ENCODE assay signal across 11 cellular contexts in the genomic region with DNA sequence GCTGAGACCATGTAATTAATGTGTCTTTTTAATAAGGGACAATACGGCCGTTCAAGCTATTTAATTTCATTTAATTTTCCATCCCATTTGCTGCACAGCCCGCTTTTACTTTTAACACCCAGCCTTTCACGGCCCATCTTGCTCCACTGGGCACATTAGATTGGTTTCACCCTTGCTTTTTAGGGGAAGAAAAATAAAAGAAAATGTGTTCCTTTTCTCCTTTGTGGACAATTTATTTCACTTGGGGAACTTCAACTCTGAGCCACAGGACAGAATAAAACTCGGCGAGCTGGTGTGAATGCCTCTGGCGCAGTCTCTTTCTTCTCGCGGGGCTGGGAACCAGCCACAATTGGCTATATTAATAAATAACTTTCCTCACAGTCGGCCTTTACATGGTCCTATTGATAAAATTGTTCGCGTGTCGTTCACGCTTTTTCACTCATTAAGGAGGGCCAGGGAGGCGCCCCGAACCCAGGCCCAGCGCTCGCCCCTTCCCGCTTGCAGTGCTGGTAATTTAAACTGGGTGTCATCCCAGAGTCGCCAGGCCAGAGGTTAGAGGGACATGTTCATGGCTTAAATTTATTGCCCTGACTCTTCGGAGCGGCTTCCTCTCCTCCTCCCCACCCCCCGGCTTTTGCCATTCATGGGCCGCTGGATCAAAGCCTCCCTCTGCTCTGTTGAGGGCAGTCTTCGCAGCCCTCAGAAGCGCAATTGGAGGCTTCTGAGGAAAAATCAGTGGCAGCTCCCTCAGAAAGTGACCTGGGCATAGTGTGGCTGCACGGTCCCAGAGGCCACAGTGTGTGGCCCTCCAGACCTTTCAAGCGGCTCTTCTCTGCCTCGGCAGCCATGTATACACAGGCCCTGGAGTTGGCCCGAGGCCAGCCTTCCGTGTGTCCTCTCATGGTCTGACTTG. TPM values are rescaled to one million over a fixed set of nuclear protein-coding genes. Genes with fewer than 3 reads are reported as not detected.
DNase-seq lines count a peak whose midpoint lies in the region; ATAC-seq and TF ChIP-seq lines count a peak whose summit lies in the region.
"Had no signal": no experiment of that assay in that cellular context is flagged by ENCODE, and none has a peak within 500 bp of the region (broad histone marks: within the 10 kb centered on the region; RNA-seq: fewer than 3 reads in every experiment).

No MANE protein-coding gene starts in this region.

- peak overlapping the region; percentile 70 to 73 (median 71) for H3K4me3 Mint-ChIP-seq in CD4-positive, CD25-positive, alpha-beta regulatory T cell
- peak overlapping the region; percentile 47 for H3K4me3 Mint-ChIP-seq in neural crest cell

- CTCF ChIA-PET in HEK293 (lab: Yijun Ruan, JAX) = interaction anchor here (0.7 to 1.5 kb wide), 3 partner anchors 16 to 72 kb away, joined by 3 to 4 read pairs (median 4); no protein-coding TSS in a partner anchor

- intact Hi-C loops in colonic mucosa (cut with DNase I) = no loop called here

- H3K27ac Mint-ChIP-seq in CD4-positive, CD25-positive, alpha-beta regulatory T cell = no peak overlapping the region
- no peak overlapping the region for H3K27ac Mint-ChIP-seq in neural crest cell (ENCODE audit: unreplicated experiment)
- H3K27ac Mint-ChIP-seq: activated naive CD4-positive, alpha-beta T cell treated with anti-CD3 and anti-CD28 coated beads, Interleukin-2, amount 50 U/mL, for 72 hours had no signal

- H3K27ac ChIP-seq in CD4-positive, CD25-positive, alpha-beta regulatory T cell (ENCODE audit: insufficient read depth, low read length, poor library complexity, severe bottlenecking) = no peak overlapping the region
- H3K27ac ChIP-seq in HEK293 (ENCODE audit: extremely low read depth, low read depth, low read length) = no peak overlapping the region
- no peak overlapping the region for H3K27ac ChIP-seq in colonic mucosa
- no peak overlapping the region for H3K27ac ChIP-seq in SJCRH30

- H3K4me1 ChIP-seq in CD4-positive, CD25-positive, alpha-beta regulatory T cell (ENCODE audit: control insufficient read depth, insufficient read depth, low read length, poor library complexity, severe bottlenecking) = peaks cover 32% of the 10 kb centered on the region
- H3K4me1 ChIP-seq in HEK293 (ENCODE audit: control insufficient read depth, insufficient read depth, low read length) (no peaks in the 10 kb centered on the region), colonic mucosa (peaks cover 21% of the 10 kb centered on the region), SJCRH30 (no peaks in the 10 kb centered on the region)

- DNase-seq in CD4-positive, CD25-positive, alpha-beta regulatory T cell = no peak
- DNase-seq in colonic mucosa (no peak), neural crest cell (ENCODE audit: low read depth, low spot score) (no peak), iPS-NIHi7 (ENCODE audit: extremely low spot score) (no peak), kidney tubule cell (ENCODE audit: low spot score) (no peak), SJCRH30 (no peak), cerebellar nuclear complex (lab: John Stamatoyannopoulos, UW) (no peak)
- DNase-seq: NCI-H2171 had no signal

- POLR2A ChIA-PET in HEK293 (lab: Yijun Ruan, JAX) = interaction anchor here (1.0 to 1.6 kb wide), 5 partner anchors 9 to 90 kb away, joined by 4 to 11 read pairs (median 4); partner anchors contain the start of gene CCNC

- no peak for ATAC-seq in CD4-positive, CD25-positive, alpha-beta regulatory T cell (ENCODE audit: low read depth in 2 of 2)

- H3K9me3 Mint-ChIP-seq in CD4-positive, CD25-positive, alpha-beta regulatory T cell = peaks cover 0 to 12% (median 0%) of the 10 kb centered on the region in 7 donors
- no peaks in the 10 kb centered on the region for H3K9me3 Mint-ChIP-seq in neural crest cell

- H3K9me3 ChIP-seq in CD4-positive, CD25-positive, alpha-beta regulatory T cell (ENCODE audit: control insufficient read depth in 2 of 2, low read length in 2 of 2) = peaks cover 3 to 5% of the 10 kb centered on the region in 2 experiments
- no peaks in the 10 kb centered on the region for H3K9me3 ChIP-seq in HEK293 (ENCODE audit: control insufficient read depth, insufficient read depth, low read depth, low read length)
- no peaks in the 10 kb centered on the region for H3K9me3 ChIP-seq in colonic mucosa
- H3K9me3 ChIP-seq in SJCRH30 (replicated peaks) = no peaks in the 10 kb centered on the region

- peaks cover 15 to 40% (median 20%) of the 10 kb centered on the region in 4 donors for H3K4me1 Mint-ChIP-seq in CD4-positive, CD25-positive, alpha-beta regulatory T cell
- H3K4me1 Mint-ChIP-seq in neural crest cell = peaks cover 19% of the 10 kb centered on the region

- H3K36me3 Mint-ChIP-seq in CD4-positive, CD25-positive, alpha-beta regulatory T cell = no peaks in the 10 kb centered on the region
- H3K36me3 Mint-ChIP-seq in neural crest cell (ENCODE audit: low read depth) = no peaks in the 10 kb centered on the region

- H3K27me3 Mint-ChIP-seq in CD4-positive, CD25-positive, alpha-beta regulatory T cell = peaks cover 98% of the 10 kb centered on the region
- peaks cover 98% of the 10 kb centered on the region for H3K27me3 Mint-ChIP-seq in neural crest cell (ENCODE audit: low read depth)

- peak overlapping the region; percentile 41 for H3K4me3 ChIP-seq in CD4-positive, CD25-positive, alpha-beta regulatory T cell (ENCODE audit: low read depth, low read length)
- H3K4me3 ChIP-seq in HEK293 (ENCODE audit: low read depth, low read length) (no peak overlapping the region), colonic mucosa (peak overlapping the region; percentile 26), SJCRH30 (no peak overlapping the region)

- H3K27me3 ChIP-seq in CD4-positive, CD25-positive, alpha-beta regulatory T cell (ENCODE audit: control insufficient read depth, insufficient read depth, low read length) = peaks cover 73% of the 10 kb centered on the region
- H3K27me3 ChIP-seq in colonic mucosa (peaks cover 91% of the 10 kb centered on the region), SJCRH30 (no peaks in the 10 kb centered on the region)

- TF ChIP-seq CTCF in HEK293 (tag by site-specific recombination; IDR thresholded peaks at IDR 0.05) = no peak
- TF ChIP-seq CTCF in colonic mucosa (IDR thresholded peaks at IDR 0.05) = no peak
- no peak for TF ChIP-seq CTCF in neural crest cell (conservative IDR thresholded peaks at IDR 0.05)

- no peak overlapping the region for H3K9ac ChIP-seq in colonic mucosa (ENCODE audit: low read depth in 2 of 2, low read length in 2 of 2)

- H3K36me3 ChIP-seq in CD4-positive, CD25-positive, alpha-beta regulatory T cell (ENCODE audit: control insufficient read depth, insufficient read depth, low read length) = no peaks in the 10 kb centered on the region
- H3K36me3 ChIP-seq in HEK293 (ENCODE audit: control insufficient read depth in 2 of 2, insufficient read depth in 1 of 2, low read length in 2 of 2) = no peaks in the 10 kb centered on the region
- no peaks in the 10 kb centered on the region for H3K36me3 ChIP-seq in colonic mucosa
- no peaks in the 10 kb centered on the region for H3K36me3 ChIP-seq in SJCRH30

TF ChIP-seq in HEK293, 187 proteins besides CTCF, POLR2A, EP300 and RAD21:
- TF ChIP-seq GFI1B (tag by site-specific recombination; IDR thresholded peaks at IDR 0.05) (no peak), ZNF335 (tag by site-specific recombination; conservative IDR thresholded peaks at IDR 0.05) (0 out of 2 replicates have a peak, but pooled peaks have one; percentile 14)

RNA-seq across cellular contexts. Expression of gene PRDM13, which starts 2.2 kb away (rescaled TPM):
- not detected for total RNA-seq in CD4-positive, CD25-positive, alpha-beta regulatory T cell
- polyA plus RNA-seq in CD4-positive, CD25-positive, alpha-beta regulatory T cell = not detected
- not detected for total RNA-seq in colonic mucosa
- 0.09 and 0.14 TPM in 2 replicates for total RNA-seq in neural crest cell
- not detected in 2 replicates for total RNA-seq in SJCRH30 (2014; rRNA removed; shearing (Covaris generic))
- total RNA-seq: activated naive CD4-positive, alpha-beta T cell treated with anti-CD3 and anti-CD28 coated beads, Interleukin-2, amount 50 U/mL, for 72 hours; glomerular endothelial cell had no signal

RNA-seq across cellular contexts. Expression of gene CCNC, which starts 36.0 kb away (rescaled TPM):
- 32.3 TPM for total RNA-seq in CD4-positive, CD25-positive, alpha-beta regulatory T cell
- polyA plus RNA-seq in CD4-positive, CD25-positive, alpha-beta regulatory T cell = 10 to 100 TPM; 37.8 to 48.6 (median 47.3) TPM
- 10 to 100 TPM; 41.1 to 50.7 TPM for total RNA-seq in colonic mucosa
- 45.5 and 56.4 TPM in 2 replicates for total RNA-seq in neural crest cell
- 122 and 128 TPM in 2 replicates for total RNA-seq in SJCRH30 (2014; rRNA removed; shearing (Covaris generic))

Comparison
In these comparisons a context has a peak if more than half of its experiments do, and no peak if none do; other contexts are left out.
1. H3K4me3 ChIP-seq: peak in CD4-positive, CD25-positive, alpha-beta regulatory T cell (single experiment) and colonic mucosa (single experiment); none in HEK293 (single experiment) and SJCRH30 (single experiment).